Comparison of ENCODE assay signal across 22 cellular contexts in genomic region chr1:232954594-232955365, GRCh38.
"Had no signal": no experiment of that assay in that cellular context is flagged by ENCODE, and none has a peak within 500 bp of the region (broad histone marks: within the 10 kb centered on the region; RNA-seq: fewer than 3 reads in every experiment).

No MANE protein-coding gene starts in this region.

- H3K9me3 ChIP-seq: thyroid gland had no signal

- H2AFZ ChIP-seq: parathyroid adenoma had no signal

- FAIRE-seq: colon, urothelium cell line had no signal

- H3K27me3 Mint-ChIP-seq: natural killer cell treated with Interleukin-12 subunit alpha and Interleukin-12 subunit beta and Interleukin-15 and Interleukin-18, amount 100 ng/mL, for 72 hours; stimulated activated naive B cell treated with anti-CD40 and anti-IgM and Interleukin-4, amounts not matched to agents 10 μg/mL and 1 μg/mL and 100 μg/mL, for 72 hours had no signal

- H3K4me3 ChIP-seq: ascending aorta, dorsolateral prefrontal cortex, lung, thyroid gland had no signal

- H3K27ac ChIP-seq: ascending aorta, dorsolateral prefrontal cortex, epithelial cell of prostate, parathyroid adenoma, thyroid gland had no signal

- ATAC-seq: activated T-cell treated with anti-CD3 and anti-CD28 coated beads, Interleukin-2, amount 50 U/mL, for 72 hours; natural killer cell treated with Interleukin-12 subunit alpha and Interleukin-12 subunit beta and Interleukin-15 and Interleukin-18, amount 100 ng/mL, for 72 hours; sciatic nerve; stimulated activated naive B cell treated with anti-CD40 and anti-IgM and Interleukin-4, amounts not matched to agents 10 μg/mL and 1 μg/mL and 100 μg/mL, for 72 hours had no signal

- DNase-seq: activated CD4-positive, CD25-positive, alpha-beta regulatory T cell treated with anti-CD3 and anti-CD28 coated beads, Interleukin-2, amount 50 U/mL, for 72 hours; activated CD8-positive, alpha-beta memory T cell treated with anti-CD3 and anti-CD28 coated beads for 24 hours; activated effector memory CD4-positive, alpha-beta T cell treated with anti-CD3 and anti-CD28 coated beads, Interleukin-2, amount 50 U/mL, for 16 hours; activated naive CD4-positive, alpha-beta T cell treated with anti-CD3 and anti-CD28 coated beads, Interleukin-2, amount 50 U/mL, for 16 hours; activated T-cell treated with anti-CD3 and anti-CD28 coated beads, Interleukin-2, amount 50 U/mL, for 72 hours; dorsolateral prefrontal cortex; foreskin fibroblast; hippocampal formation; islet precursor cell; stimulated activated CD4-positive, alpha-beta T cell treated with anti-CD3 and anti-CD28 coated beads, Interleukin-4, amount 100 ng/mL, for 24 hours; stimulated activated naive B cell treated with anti-CD40 and anti-IgM and Interleukin-4, amounts not matched to agents 10 μg/mL and 1 μg/mL and 100 μg/mL, for 72 hours; T1000; thyroid gland had no signal

- H3K4me3 Mint-ChIP-seq: activated T-cell treated with anti-CD3 and anti-CD28 coated beads, Interleukin-2, amount 50 U/mL, for 72 hours; mesothelial cell of epicardium; natural killer cell treated with Interleukin-12 subunit alpha and Interleukin-12 subunit beta and Interleukin-15 and Interleukin-18, amount 100 ng/mL, for 72 hours; stimulated activated naive B cell treated with anti-CD40 and anti-IgM and Interleukin-4, amounts not matched to agents 10 μg/mL and 1 μg/mL and 100 μg/mL, for 72 hours had no signal

- H3K9ac ChIP-seq: parathyroid adenoma had no signal

- H3K27me3 ChIP-seq: ascending aorta, dorsolateral prefrontal cortex, thyroid gland had no signal

- H3K27ac Mint-ChIP-seq: activated T-cell treated with anti-CD3 and anti-CD28 coated beads, Interleukin-2, amount 50 U/mL, for 72 hours; mesothelial cell of epicardium; stimulated activated naive B cell treated with anti-CD40 and anti-IgM and Interleukin-4, amounts not matched to agents 10 μg/mL and 1 μg/mL and 100 μg/mL, for 72 hours had no signal
